Comparison of ENCODE assay signal across 8 cellular contexts in the genomic region with DNA sequence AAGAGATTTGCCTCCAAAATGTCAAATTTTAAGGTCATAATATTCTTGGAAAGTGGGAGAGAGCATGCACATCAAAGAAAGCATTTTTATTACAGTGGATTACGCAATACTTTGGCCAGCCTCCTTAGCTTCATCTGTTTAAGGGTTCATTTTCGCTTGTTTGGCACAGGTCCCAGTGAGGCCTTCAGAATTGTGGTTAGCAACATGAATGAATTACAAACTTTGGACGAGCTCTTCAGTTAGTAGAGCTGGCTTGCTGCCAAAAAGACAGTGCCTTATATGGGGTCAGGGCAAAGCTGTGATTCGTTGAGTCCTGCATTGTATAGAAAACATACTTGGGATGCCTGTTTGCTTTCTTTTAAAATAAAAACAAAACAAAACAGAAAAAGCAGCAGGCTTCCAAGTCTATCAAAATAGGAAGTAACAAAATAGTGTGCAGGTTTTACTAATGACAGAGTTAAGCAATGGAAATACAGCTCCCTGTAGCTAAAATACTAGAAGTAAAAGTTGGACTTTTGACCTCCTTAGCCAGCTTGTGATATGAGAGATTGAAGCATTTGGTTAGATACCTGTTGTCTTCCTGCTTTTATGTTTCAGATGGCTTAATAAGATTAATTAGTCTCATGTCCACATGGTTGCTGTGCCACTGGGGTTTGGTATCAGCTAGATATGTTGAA.
A peak's percentile ranks its signal among the peaks of the same experiment; 100 is the strongest.
DNase-seq lines count a peak whose midpoint lies in the region; ATAC-seq and TF ChIP-seq lines count a peak whose summit lies in the region.

No MANE protein-coding gene starts in this region.

- H3K27ac ChIP-seq in HUES48 (ENCODE audit: low read depth, low read length) (peak overlapping the region; percentile 27), prostate gland (no peak overlapping the region)

- H3K27ac Mint-ChIP-seq in activated naive CD4-positive, alpha-beta T cell treated with anti-CD3 and anti-CD28 coated beads, Interleukin-2, amount 50 U/mL, for 72 hours, result no peak overlapping the region

- peak; percentile 84 for ATAC-seq in GM21528 (IDR thresholded peaks at IDR 0.05; ENCODE audit: low FRiP score, unreplicated experiment)
- ATAC-seq in activated naive CD4-positive, alpha-beta T cell treated with anti-CD3 and anti-CD28 coated beads, Interleukin-2, amount 50 U/mL, for 72 hours, result peak; percentile 40 to 70
- peak; percentile 95 for ATAC-seq in Right ventricle myocardium superior (ENCODE audit: poor library complexity)

- TF ChIP-seq POLR2A in prostate gland (IDR thresholded peaks at IDR 0.05), result no peak

- peaks cover 45% of the 10 kb centered on the region for H3K36me3 ChIP-seq in HUES48 (ENCODE audit: control insufficient read depth, insufficient read depth, low read length)
- H3K36me3 ChIP-seq in prostate gland, result no peaks in the 10 kb centered on the region

- 3% methylated on average over 4 of the region's 4 CpGs for WGBS in prostate gland

- no peak for TF ChIP-seq CTCF in prostate gland (IDR thresholded peaks at IDR 0.05)

- intact Hi-C loops in Right ventricle myocardium superior (cut with DNase I) (no loop called here), prostate gland (cut with DNase I) (no loop called here)

- H3K27me3 ChIP-seq in HUES48 (ENCODE audit: control insufficient read depth, insufficient read depth, low read length) (no peaks in the 10 kb centered on the region), prostate gland (replicated peaks; ENCODE audit: insufficient read depth) (no peaks in the 10 kb centered on the region)

- no peaks in the 10 kb centered on the region for H3K9me3 ChIP-seq in HUES48 (ENCODE audit: control insufficient read depth, insufficient read depth, low read length)
- no peaks in the 10 kb centered on the region for H3K9me3 ChIP-seq in prostate gland

- H3K4me1 ChIP-seq in HUES48 (ENCODE audit: control insufficient read depth, insufficient read depth, low read length), result peaks cover 43% of the 10 kb centered on the region
- H3K4me1 ChIP-seq in prostate gland (replicated peaks), result no peaks in the 10 kb centered on the region

- peak; percentile 99 for DNase-seq in EH (ENCODE audit: low read depth)
- peak; percentile 89 for DNase-seq in NCI-H82 treated with DMSO at 0.1 percent for 48 hours (lab: John Stamatoyannopoulos, UW; ENCODE audit: unreplicated experiment)
- DNase-seq in activated naive CD4-positive, alpha-beta T cell treated with anti-CD3 and anti-CD28 coated beads, Interleukin-2, amount 50 U/mL, for 72 hours (ENCODE audit: low spot score in 2 of 2), result peak in 1 of 2 donors; percentile 49
- peak; percentile 84 for DNase-seq in Right ventricle myocardium superior
- DNase-seq in prostate gland (ENCODE audit: low spot score), result peak; percentile 92
- no peak for DNase-seq in GM19240 (ENCODE audit: insufficient read length, low spot score)

- H3K4me3 ChIP-seq in HUES48 (ENCODE audit: low read depth, low read length) (no peak overlapping the region), prostate gland (no peak overlapping the region)

- H3K9me3 Mint-ChIP-seq in activated naive CD4-positive, alpha-beta T cell treated with anti-CD3 and anti-CD28 coated beads, Interleukin-2, amount 50 U/mL, for 72 hours, result no peaks in the 10 kb centered on the region

- H3K9ac ChIP-seq in HUES48 (ENCODE audit: low read depth, low read length), result no peak overlapping the region

- H3K36me3 Mint-ChIP-seq in activated naive CD4-positive, alpha-beta T cell treated with anti-CD3 and anti-CD28 coated beads, Interleukin-2, amount 50 U/mL, for 72 hours, result peaks cover 0 to 6% of the 10 kb centered on the region in 2 donors
